9 cellular contexts compared by ENCODE assay signal in genomic region chr18:55268629-55269275, GRCh38.
DNase-seq lines count a peak whose midpoint lies in the region; ATAC-seq and TF ChIP-seq lines count a peak whose summit lies in the region.
"Had no signal": no experiment of that assay in that cellular context is flagged by ENCODE, and none has a peak within 500 bp of the region (broad histone marks: within the 10 kb centered on the region; RNA-seq: fewer than 3 reads in every experiment).

No MANE protein-coding gene starts in this region.

- peak overlapping the region; percentile 87 for H3K27ac ChIP-seq in smooth muscle cell (ENCODE audit: low read depth)
- H3K27ac ChIP-seq in SJCRH30, result no peak overlapping the region

- H3K4me3 ChIP-seq in smooth muscle cell, result no peak overlapping the region
- H3K4me3 ChIP-seq in SJCRH30, result no peak overlapping the region

- H3K27me3 ChIP-seq in smooth muscle cell (ENCODE audit: low read depth), result no peaks in the 10 kb centered on the region
- no peaks in the 10 kb centered on the region for H3K27me3 ChIP-seq in SJCRH30

- WGBS in smooth muscle cell (ENCODE audit: low lambda C conversion rate), result 95% methylated on average over 5 of the region's 5 CpGs

- TF ChIP-seq POLR2A in GM19099 (IDR thresholded peaks at IDR 0.05; ENCODE audit: extremely low read depth, insufficient read length, low read depth), result peak; percentile 13

- peaks cover 18% of the 10 kb centered on the region for H3K79me2 ChIP-seq in smooth muscle cell (ENCODE audit: low read depth)

- no peaks in the 10 kb centered on the region for H4K20me1 ChIP-seq in smooth muscle cell (ENCODE audit: low read depth)

- no peak overlapping the region for H3K9ac ChIP-seq in smooth muscle cell (ENCODE audit: low read depth)

- no peak for TF ChIP-seq CTCF in smooth muscle cell (IDR thresholded peaks at IDR 0.05; ENCODE audit: borderline replicate concordance, insufficient read depth, poor library complexity, severe bottlenecking)

- peaks cover 17% of the 10 kb centered on the region for H3F3A ChIP-seq in smooth muscle cell (ENCODE audit: low read depth)

- peak; percentile 25 for DNase-seq in KBM-7
- no peak for DNase-seq in smooth muscle cell (lab: John Stamatoyannopoulos, UW; ENCODE audit: unreplicated experiment)
- no peak for DNase-seq in SK-N-DZ (ENCODE audit: low spot score)
- DNase-seq in HPDE6-E6E7 (ENCODE audit: extremely low spot score), result no peak
- no peak for DNase-seq in SJCRH30
- no peak for DNase-seq in hepatic stellate cell (ENCODE audit: low spot score)
- DNase-seq: T1000 had no signal

- no peak overlapping the region for H2AFZ ChIP-seq in smooth muscle cell (ENCODE audit: low read depth)

- peak; percentile 51 for ATAC-seq in HG02678 (IDR thresholded peaks at IDR 0.05; ENCODE audit: unreplicated experiment)

- no peak overlapping the region for H3K4me2 ChIP-seq in smooth muscle cell

- H3K9me3 ChIP-seq in smooth muscle cell (replicated peaks; ENCODE audit: low read depth), result no peaks in the 10 kb centered on the region
- no peaks in the 10 kb centered on the region for H3K9me3 ChIP-seq in SJCRH30 (replicated peaks)

- H3K4me1 ChIP-seq in smooth muscle cell (ENCODE audit: low read depth), result peaks cover 27% of the 10 kb centered on the region
- peaks cover 18% of the 10 kb centered on the region for H3K4me1 ChIP-seq in SJCRH30

- H3K36me3 ChIP-seq in smooth muscle cell (ENCODE audit: low read depth), result peaks cover 14% of the 10 kb centered on the region
- H3K36me3 ChIP-seq in SJCRH30, result peaks cover 5% of the 10 kb centered on the region

- in situ Hi-C loops in KBM-7 (cut with MboI; ENCODE audit: low pct_unique_long_range_greater_than_20kb, low sequenced_read_pairs), result no loop called here
